ENCODE assay signal across 8 cellular contexts in genomic region chr5:90802695-90803317, GRCh38.
DNase-seq lines count a peak whose midpoint lies in the region; ATAC-seq, FAIRE-seq and TF ChIP-seq lines count a peak whose summit lies in the region.

No MANE protein-coding gene starts in this region.

- H3K27ac ChIP-seq in PC-3 (ENCODE audit: low read length), result no peak overlapping the region
- no peak overlapping the region for H3K27ac ChIP-seq in pancreas

- no peak overlapping the region for H2AFZ ChIP-seq in PC-3 (ENCODE audit: low read length)

- no peaks in the 10 kb centered on the region for H3K9me2 ChIP-seq in PC-3 (replicated peaks; ENCODE audit: low read length)

- H3K9me3 ChIP-seq in PC-3 (ENCODE audit: low read length) (no peaks in the 10 kb centered on the region), pancreas (no peaks in the 10 kb centered on the region)

- DNase-seq in NCI-H524 (lab: John Stamatoyannopoulos, UW), result peak; percentile 11 to 36
- DNase-seq in NCI-H524 treated with DMSO at 0.1 percent for 48 hours (lab: John Stamatoyannopoulos, UW), result no peak
- DNase-seq in GM19239 (ENCODE audit: insufficient read length, low spot score), result peak; percentile 6
- peak; percentile 82 for DNase-seq in PC-3
- DNase-seq in epithelial cell of esophagus (ENCODE audit: low read depth), result peak; percentile 60
- DNase-seq in pancreas, result peak in 2 of 6 donors; percentile 6 to 42
- no peak for DNase-seq in KG1 (lab: John Stamatoyannopoulos, UW)

- H3K79me2 ChIP-seq in PC-3 (ENCODE audit: low read length), result no peaks in the 10 kb centered on the region

- H3F3A ChIP-seq in PC-3 (ENCODE audit: low read length, unreplicated experiment), result no peaks in the 10 kb centered on the region

- H3K36me3 ChIP-seq in PC-3 (ENCODE audit: low read depth, low read length) (no peaks in the 10 kb centered on the region), pancreas (no peaks in the 10 kb centered on the region)

- 16 to 17% methylated on average over 5 of the region's 5 CpGs for WGBS in pancreas, 2 donors

- H3K9ac ChIP-seq in PC-3 (ENCODE audit: low read length), result no peak overlapping the region

- H3K27me3 ChIP-seq in PC-3 (ENCODE audit: low read length) (no peaks in the 10 kb centered on the region), pancreas (no peaks in the 10 kb centered on the region)

- BruUV-seq in PC-3 (replicated peaks; lab: Mats Ljungman, UMichigan), result no TSS peak

- peak; percentile 93 for ATAC-seq in HG03354 (IDR thresholded peaks at IDR 0.05; ENCODE audit: poor library complexity, severe bottlenecking, unreplicated experiment)
- ATAC-seq in PC-3, result peak; percentile 92
- ATAC-seq in pancreas, result peak; percentile 63 to 88 (median 84)

- no peak overlapping the region for H3K4me2 ChIP-seq in PC-3 (ENCODE audit: low read length)

- TF ChIP-seq CTCF in PC-3 (conservative IDR thresholded peaks at IDR 0.05; ENCODE audit: low read depth, low read length), result peak; percentile 81
- TF ChIP-seq CTCF in epithelial cell of esophagus (IDR thresholded peaks at IDR 0.05; ENCODE audit: insufficient read depth, low read depth, low read length, missing control alignments), result peak; percentile 92
- peak in 3 of 4 donors; percentile 40 to 75 (median 51) for TF ChIP-seq CTCF in pancreas (IDR thresholded peaks at IDR 0.05)

- POLR2A ChIA-PET in PC-3 (lab: Charles Lee; ENCODE audit: unreplicated experiment), result no interaction called here

- no peaks in the 10 kb centered on the region for H4K20me1 ChIP-seq in PC-3 (ENCODE audit: low read length)

- FAIRE-seq in GM19239 (lab: Jason Lieb, UNC) (no peak), pancreas (lab: Jason Lieb, UNC) (no peak)

- H3K4me3 ChIP-seq in PC-3 (ENCODE audit: low read length), result no peak overlapping the region
- H3K4me3 ChIP-seq in epithelial cell of esophagus (ENCODE audit: low read length), result no peak overlapping the region
- H3K4me3 ChIP-seq in pancreas, result no peak overlapping the region

- intact Hi-C loops in PC-3 (cut with micrococcal nuclease) (loop anchor here (10.0 kb wide), 1 partner anchor 612 kb away; no protein-coding TSS in a partner anchor), pancreas (cut with DNase I) (no loop called here)

- CTCF ChIA-PET in PC-3 (lab: Charles Lee), result interaction anchor here (0.5 to 1.6 kb wide), 7 partner anchors 10 to 101 kb away, joined by 3 to 9 read pairs (median 4); no protein-coding TSS in a partner anchor

- H3K4me1 ChIP-seq in PC-3 (ENCODE audit: insufficient read depth, low read length), result no peaks in the 10 kb centered on the region
- H3K4me1 ChIP-seq in pancreas, result no peaks in the 10 kb centered on the region

Comparison
In these comparisons a context has a peak if more than half of its experiments do, and no peak if none do; other contexts are left out.
1. DNase-seq: peak in NCI-H524 (2 of 2), GM19239 (single experiment), PC-3 (single experiment) and epithelial cell of esophagus (single experiment); none in NCI-H524 treated with DMSO at 0.1 percent for 48 hours (single experiment) and KG1 (single experiment).
2. Peak in every context shown above with its lines, with median percentiles within 50 percentile points of each other: ATAC-seq and CTCF ChIP-seq.